1 cellular context compared by ENCODE assay signal in the genomic region with DNA sequence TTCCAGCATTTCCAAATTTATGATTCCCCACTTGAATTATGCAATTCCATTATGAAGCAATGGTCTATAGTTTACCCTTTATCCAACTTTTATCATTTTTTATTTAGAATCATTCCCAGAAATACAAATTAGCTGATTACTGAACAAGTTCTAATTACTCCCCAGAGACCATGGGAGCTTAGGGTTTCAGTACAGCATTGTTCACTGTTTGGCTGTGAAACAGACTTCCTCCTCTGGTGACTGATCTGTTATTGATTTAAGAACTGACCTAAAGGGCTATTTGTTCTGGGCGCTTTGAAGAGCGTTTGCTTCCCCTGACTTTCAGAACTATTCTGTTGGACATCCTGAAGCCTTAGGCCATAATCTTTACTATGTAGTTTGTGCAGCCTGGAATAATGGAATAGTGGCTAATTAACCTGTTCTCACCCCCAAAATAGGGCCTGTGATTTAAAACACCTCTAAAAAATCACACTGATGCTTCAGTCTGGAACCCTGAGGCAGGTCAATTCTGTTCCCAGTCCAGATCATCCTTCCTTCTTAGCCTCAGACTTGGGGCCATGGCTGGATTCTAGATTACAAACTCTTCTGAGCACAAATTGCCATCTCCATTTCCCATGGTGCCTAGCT.
TF ChIP-seq lines count a peak whose summit lies in the region.

No MANE protein-coding gene starts in this region.

TF ChIP-seq in HepG2, 621 proteins besides CTCF, POLR2A, EP300 and RAD21 (continued from another document and continues in another):
- TF ChIP-seq, protein P1, sequence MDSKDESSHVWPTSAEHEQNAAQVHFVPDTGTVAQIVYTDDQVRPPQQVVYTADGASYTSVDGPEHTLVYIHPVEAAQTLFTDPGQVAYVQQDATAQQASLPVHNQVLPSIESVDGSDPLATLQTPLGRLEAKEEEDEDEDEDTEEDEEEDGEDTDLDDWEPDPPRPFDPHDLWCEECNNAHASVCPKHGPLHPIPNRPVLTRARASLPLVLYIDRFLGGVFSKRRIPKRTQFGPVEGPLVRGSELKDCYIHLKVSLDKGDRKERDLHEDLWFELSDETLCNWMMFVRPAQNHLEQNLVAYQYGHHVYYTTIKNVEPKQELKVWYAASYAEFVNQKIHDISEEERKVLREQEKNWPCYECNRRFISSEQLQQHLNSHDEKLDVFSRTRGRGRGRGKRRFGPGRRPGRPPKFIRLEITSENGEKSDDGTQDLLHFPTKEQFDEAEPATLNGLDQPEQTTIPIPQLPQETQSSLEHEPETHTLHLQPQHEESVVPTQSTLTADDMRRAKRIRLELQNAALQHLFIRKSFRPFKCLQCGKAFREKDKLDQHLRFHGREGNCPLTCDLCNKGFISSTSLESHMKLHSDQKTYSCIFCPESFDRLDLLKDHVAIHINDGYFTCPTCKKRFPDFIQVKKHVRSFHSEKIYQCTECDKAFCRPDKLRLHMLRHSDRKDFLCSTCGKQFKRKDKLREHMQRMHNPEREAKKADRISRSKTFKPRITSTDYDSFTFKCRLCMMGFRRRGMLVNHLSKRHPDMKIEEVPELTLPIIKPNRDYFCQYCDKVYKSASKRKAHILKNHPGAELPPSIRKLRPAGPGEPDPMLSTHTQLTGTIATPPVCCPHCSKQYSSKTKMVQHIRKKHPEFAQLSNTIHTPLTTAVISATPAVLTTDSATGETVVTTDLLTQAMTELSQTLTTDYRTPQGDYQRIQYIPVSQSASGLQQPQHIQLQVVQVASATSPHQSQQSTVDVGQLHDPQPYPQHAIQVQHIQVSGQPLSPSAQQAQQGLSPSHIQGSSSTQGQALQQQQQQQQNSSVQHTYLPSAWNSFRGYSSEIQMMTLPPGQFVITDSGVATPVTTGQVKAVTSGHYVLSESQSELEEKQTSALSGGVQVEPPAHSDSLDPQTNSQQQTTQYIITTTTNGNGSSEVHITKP (CRISPR knock-in tag; IDR thresholded peaks at IDR 0.05; ENCODE audit: low read depth) = no peak
- TF ChIP-seq, protein P2, sequence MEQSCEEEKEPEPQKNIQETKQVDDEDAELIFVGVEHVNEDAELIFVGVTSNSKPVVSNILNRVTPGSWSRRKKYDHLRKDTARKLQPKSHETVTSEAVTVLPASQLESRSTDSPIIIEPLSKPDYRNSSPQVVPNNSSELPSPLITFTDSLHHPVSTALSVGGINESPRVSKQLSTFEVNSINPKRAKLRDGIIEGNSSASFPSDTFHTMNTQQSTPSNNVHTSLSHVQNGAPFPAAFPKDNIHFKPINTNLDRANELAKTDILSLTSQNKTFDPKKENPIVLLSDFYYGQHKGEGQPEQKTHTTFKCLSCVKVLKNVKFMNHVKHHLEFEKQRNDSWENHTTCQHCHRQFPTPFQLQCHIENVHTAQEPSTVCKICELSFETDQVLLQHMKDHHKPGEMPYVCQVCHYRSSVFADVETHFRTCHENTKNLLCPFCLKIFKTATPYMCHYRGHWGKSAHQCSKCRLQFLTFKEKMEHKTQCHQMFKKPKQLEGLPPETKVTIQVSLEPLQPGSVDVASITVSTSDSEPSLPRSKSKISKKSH (CRISPR knock-in tag; IDR thresholded peaks at IDR 0.05; ENCODE audit: borderline replicate concordance) = no peak
- TF ChIP-seq ZNF776 (CRISPR knock-in tag; IDR thresholded peaks at IDR 0.05) (no peak), ONECUT2 (CRISPR knock-in tag; IDR thresholded peaks at IDR 0.05) (peak; percentile 92), DR1 (CRISPR knock-in tag; IDR thresholded peaks at IDR 0.05) (no peak), ZNF292 (CRISPR knock-in tag; IDR thresholded peaks at IDR 0.05; ENCODE audit: borderline replicate concordance, low read depth) (peak; percentile 37; the same call in 1 of the 2 replicates), TBP (CRISPR knock-in tag; IDR thresholded peaks at IDR 0.05) (no peak), ZMYM3 (CRISPR knock-in tag; IDR thresholded peaks at IDR 0.05) (peak; percentile 33; the same call in 1 of the 2 replicates), CAMTA2 (CRISPR knock-in tag; IDR thresholded peaks at IDR 0.05; ENCODE audit: borderline replicate concordance) (no peak), MXI1 (IDR thresholded peaks at IDR 0.05; ENCODE audit: borderline replicate concordance, low read depth, low read length) (no peak), MLLT10 (CRISPR knock-in tag; IDR thresholded peaks at IDR 0.05) (no peak), ZMYM2 (CRISPR knock-in tag; IDR thresholded peaks at IDR 0.05) (no peak), ZSCAN30 (CRISPR knock-in tag; IDR thresholded peaks at IDR 0.05) (no peak)
- TF ChIP-seq, protein P3, sequence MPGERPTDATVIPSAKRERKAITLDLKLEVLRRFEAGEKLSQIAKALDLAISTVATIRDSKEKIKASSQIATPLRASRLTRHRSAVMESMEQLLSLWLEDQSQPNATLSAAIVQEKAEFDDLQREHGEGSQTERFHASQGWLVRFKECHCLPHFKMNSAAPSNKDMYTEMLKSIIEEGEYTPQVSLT (CRISPR knock-in tag; IDR thresholded peaks at IDR 0.05; ENCODE audit: borderline replicate concordance, low read depth) = no peak
- TF ChIP-seq, protein P4, sequence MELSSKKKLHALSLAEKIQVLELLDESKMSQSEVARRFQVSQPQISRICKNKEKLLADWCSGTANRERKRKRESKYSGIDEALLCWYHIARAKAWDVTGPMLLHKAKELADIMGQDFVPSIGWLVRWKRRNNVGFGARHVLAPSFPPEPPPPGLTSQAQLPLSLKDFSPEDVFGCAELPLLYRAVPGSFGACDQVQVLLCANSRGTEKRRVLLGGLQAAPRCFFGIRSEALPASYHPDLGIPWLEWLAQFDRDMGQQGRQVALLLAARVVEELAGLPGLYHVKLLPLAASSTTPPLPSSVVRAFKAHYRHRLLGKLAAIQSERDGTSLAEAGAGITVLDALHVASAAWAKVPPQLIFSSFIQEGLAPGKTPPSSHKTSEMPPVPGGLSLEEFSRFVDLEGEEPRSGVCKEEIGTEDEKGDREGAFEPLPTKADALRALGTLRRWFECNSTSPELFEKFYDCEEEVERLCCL (CRISPR knock-in tag; IDR thresholded peaks at IDR 0.05; ENCODE audit: borderline replicate concordance) = no peak
- TF ChIP-seq, protein P5, sequence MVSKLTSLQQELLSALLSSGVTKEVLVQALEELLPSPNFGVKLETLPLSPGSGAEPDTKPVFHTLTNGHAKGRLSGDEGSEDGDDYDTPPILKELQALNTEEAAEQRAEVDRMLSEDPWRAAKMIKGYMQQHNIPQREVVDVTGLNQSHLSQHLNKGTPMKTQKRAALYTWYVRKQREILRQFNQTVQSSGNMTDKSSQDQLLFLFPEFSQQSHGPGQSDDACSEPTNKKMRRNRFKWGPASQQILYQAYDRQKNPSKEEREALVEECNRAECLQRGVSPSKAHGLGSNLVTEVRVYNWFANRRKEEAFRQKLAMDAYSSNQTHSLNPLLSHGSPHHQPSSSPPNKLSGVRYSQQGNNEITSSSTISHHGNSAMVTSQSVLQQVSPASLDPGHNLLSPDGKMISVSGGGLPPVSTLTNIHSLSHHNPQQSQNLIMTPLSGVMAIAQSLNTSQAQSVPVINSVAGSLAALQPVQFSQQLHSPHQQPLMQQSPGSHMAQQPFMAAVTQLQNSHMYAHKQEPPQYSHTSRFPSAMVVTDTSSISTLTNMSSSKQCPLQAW (CRISPR knock-in tag; IDR thresholded peaks at IDR 0.05) = no peak
- TF ChIP-seq, protein P6, sequence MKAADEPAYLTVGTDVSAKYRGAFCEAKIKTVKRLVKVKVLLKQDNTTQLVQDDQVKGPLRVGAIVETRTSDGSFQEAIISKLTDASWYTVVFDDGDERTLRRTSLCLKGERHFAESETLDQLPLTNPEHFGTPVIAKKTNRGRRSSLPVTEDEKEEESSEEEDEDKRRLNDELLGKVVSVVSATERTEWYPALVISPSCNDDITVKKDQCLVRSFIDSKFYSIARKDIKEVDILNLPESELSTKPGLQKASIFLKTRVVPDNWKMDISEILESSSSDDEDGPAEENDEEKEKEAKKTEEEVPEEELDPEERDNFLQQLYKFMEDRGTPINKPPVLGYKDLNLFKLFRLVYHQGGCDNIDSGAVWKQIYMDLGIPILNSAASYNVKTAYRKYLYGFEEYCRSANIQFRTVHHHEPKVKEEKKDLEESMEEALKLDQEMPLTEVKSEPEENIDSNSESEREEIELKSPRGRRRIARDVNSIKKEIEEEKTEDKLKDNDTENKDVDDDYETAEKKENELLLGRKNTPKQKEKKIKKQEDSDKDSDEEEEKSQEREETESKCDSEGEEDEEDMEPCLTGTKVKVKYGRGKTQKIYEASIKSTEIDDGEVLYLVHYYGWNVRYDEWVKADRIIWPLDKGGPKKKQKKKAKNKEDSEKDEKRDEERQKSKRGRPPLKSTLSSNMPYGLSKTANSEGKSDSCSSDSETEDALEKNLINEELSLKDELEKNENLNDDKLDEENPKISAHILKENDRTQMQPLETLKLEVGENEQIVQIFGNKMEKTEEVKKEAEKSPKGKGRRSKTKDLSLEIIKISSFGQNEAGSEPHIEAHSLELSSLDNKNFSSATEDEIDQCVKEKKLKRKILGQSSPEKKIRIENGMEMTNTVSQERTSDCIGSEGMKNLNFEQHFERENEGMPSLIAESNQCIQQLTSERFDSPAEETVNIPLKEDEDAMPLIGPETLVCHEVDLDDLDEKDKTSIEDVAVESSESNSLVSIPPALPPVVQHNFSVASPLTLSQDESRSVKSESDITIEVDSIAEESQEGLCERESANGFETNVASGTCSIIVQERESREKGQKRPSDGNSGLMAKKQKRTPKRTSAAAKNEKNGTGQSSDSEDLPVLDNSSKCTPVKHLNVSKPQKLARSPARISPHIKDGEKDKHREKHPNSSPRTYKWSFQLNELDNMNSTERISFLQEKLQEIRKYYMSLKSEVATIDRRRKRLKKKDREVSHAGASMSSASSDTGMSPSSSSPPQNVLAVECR (CRISPR knock-in tag; IDR thresholded peaks at IDR 0.05; ENCODE audit: borderline replicate concordance) = no peak
- TF ChIP-seq, protein P7, sequence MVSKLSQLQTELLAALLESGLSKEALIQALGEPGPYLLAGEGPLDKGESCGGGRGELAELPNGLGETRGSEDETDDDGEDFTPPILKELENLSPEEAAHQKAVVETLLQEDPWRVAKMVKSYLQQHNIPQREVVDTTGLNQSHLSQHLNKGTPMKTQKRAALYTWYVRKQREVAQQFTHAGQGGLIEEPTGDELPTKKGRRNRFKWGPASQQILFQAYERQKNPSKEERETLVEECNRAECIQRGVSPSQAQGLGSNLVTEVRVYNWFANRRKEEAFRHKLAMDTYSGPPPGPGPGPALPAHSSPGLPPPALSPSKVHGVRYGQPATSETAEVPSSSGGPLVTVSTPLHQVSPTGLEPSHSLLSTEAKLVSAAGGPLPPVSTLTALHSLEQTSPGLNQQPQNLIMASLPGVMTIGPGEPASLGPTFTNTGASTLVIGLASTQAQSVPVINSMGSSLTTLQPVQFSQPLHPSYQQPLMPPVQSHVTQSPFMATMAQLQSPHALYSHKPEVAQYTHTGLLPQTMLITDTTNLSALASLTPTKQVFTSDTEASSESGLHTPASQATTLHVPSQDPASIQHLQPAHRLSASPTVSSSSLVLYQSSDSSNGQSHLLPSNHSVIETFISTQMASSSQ (IDR thresholded peaks at IDR 0.05; ENCODE audit: low read depth) = peak; percentile 53; the same call in 1 of the 2 replicates
- TF ChIP-seq, protein P7 (CRISPR knock-in tag; IDR thresholded peaks at IDR 0.05; ENCODE audit: borderline replicate concordance) = no peak
- TF ChIP-seq, protein P8, sequence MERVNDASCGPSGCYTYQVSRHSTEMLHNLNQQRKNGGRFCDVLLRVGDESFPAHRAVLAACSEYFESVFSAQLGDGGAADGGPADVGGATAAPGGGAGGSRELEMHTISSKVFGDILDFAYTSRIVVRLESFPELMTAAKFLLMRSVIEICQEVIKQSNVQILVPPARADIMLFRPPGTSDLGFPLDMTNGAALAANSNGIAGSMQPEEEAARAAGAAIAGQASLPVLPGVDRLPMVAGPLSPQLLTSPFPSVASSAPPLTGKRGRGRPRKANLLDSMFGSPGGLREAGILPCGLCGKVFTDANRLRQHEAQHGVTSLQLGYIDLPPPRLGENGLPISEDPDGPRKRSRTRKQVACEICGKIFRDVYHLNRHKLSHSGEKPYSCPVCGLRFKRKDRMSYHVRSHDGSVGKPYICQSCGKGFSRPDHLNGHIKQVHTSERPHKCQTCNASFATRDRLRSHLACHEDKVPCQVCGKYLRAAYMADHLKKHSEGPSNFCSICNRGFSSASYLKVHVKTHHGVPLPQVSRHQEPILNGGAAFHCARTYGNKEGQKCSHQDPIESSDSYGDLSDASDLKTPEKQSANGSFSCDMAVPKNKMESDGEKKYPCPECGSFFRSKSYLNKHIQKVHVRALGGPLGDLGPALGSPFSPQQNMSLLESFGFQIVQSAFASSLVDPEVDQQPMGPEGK (CRISPR knock-in tag; IDR thresholded peaks at IDR 0.05) = peak; percentile 43; the same call in 1 of the 2 replicates
- TF ChIP-seq, protein P9, sequence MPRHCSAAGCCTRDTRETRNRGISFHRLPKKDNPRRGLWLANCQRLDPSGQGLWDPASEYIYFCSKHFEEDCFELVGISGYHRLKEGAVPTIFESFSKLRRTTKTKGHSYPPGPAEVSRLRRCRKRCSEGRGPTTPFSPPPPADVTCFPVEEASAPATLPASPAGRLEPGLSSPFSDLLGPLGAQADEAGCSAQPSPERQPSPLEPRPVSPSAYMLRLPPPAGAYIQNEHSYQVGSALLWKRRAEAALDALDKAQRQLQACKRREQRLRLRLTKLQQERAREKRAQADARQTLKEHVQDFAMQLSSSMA (CRISPR knock-in tag; IDR thresholded peaks at IDR 0.05) = no peak
